Comparison of ENCODE assay signal across 1 cellular context in genomic region chr2:23387849-23388248, GRCh38.
TF ChIP-seq lines count a peak whose summit lies in the region.

No MANE protein-coding gene starts in this region.

TF ChIP-seq in GM12878, 131 proteins besides CTCF, POLR2A, EP300 and RAD21:
- TF ChIP-seq STAT1 (conservative IDR thresholded peaks at IDR 0.05) (no peak), SKIL (IDR thresholded peaks at IDR 0.05; ENCODE audit: low read depth, poor library complexity, severe bottlenecking) (no peak), CREM (IDR thresholded peaks at IDR 0.05; ENCODE audit: low read depth) (no peak), ZNF687 (IDR thresholded peaks at IDR 0.05) (no peak), YY1 (IDR thresholded peaks at IDR 0.05; ENCODE audit: low read depth, low read length) (no peak), IKZF1 (conservative IDR thresholded peaks at IDR 0.05) (no peak), SMARCA5 (IDR thresholded peaks at IDR 0.05) (no peak), RELA (IDR thresholded peaks at IDR 0.05; ENCODE audit: borderline replicate concordance, partially characterized antibody) (no peak), HSF1 (IDR thresholded peaks at IDR 0.05; ENCODE audit: low read depth, low read length) (no peak), NFYA (IDR thresholded peaks at IDR 0.05; ENCODE audit: borderline replicate concordance, low read depth, low read length) (no peak), RUNX3 (IDR thresholded peaks at IDR 0.05; ENCODE audit: low read length) (no peak), KLF5 (IDR thresholded peaks at IDR 0.05; ENCODE audit: partially characterized antibody) (no peak), ATF3 (IDR thresholded peaks at IDR 0.05; ENCODE audit: borderline replicate concordance, extremely low read depth, low read depth, low read length) (no peak), MTA3 (IDR thresholded peaks at IDR 0.05; ENCODE audit: borderline replicate concordance, low read length) (no peak), E2F8 (IDR thresholded peaks at IDR 0.05; ENCODE audit: low read depth, partially characterized antibody) (no peak), NFXL1 (IDR thresholded peaks at IDR 0.05; ENCODE audit: borderline replicate concordance) (no peak)
